Comparison of ENCODE assay signal across 12 cellular contexts in genomic region chr5:181164076-181164952, GRCh38. TPM values are rescaled to one million over a fixed set of nuclear protein-coding genes. Genes with fewer than 3 reads are reported as not detected.
DNase-seq lines count a peak whose midpoint lies in the region; ATAC-seq and TF ChIP-seq lines count a peak whose summit lies in the region.
"Had no signal": no experiment of that assay in that cellular context is flagged by ENCODE, and none has a peak within 500 bp of the region (broad histone marks: within the 10 kb centered on the region; RNA-seq: fewer than 3 reads in every experiment).

No MANE protein-coding gene starts in this region.

- H3K36me3 ChIP-seq in Caco-2 (ENCODE audit: control insufficient read depth, insufficient read depth, low read length): no peaks in the 10 kb centered on the region
- H3K36me3 ChIP-seq: thoracic aorta had no signal

- DNase-seq in activated naive CD4-positive, alpha-beta T cell treated with Interleukin-2 at 50 U/mL for 16 hours: peak; percentile 30
- DNase-seq in activated naive CD4-positive, alpha-beta T cell treated with anti-CD3 and anti-CD28 coated beads, Interleukin-2, amount 50 U/mL, for 16 hours: no peak
- peak; percentile 76 for DNase-seq in UCSD-AML1 (lab: John Stamatoyannopoulos, UW; ENCODE audit: unreplicated experiment)
- peak; percentile 20 for DNase-seq in fibroblast of the conjunctiva (ENCODE audit: low read depth)
- DNase-seq in stimulated activated naive CD8-positive, alpha-beta T cell treated with anti-CD3 and anti-CD28 coated beads, Interleukin-15, Interleukin-2, amounts not matched to agents 100 U/mL and 50 U/mL, for 24 hours: peak; percentile 63
- no peak for DNase-seq in Caco-2
- DNase-seq in NCI-H2081 treated with DMSO at 0.1 percent for 48 hours (lab: John Stamatoyannopoulos, UW): no peak
- DNase-seq: small intestine had no signal

- no peaks in the 10 kb centered on the region for H3K27me3 ChIP-seq in Caco-2 (replicated peaks; ENCODE audit: control insufficient read depth, insufficient read depth, low read length)

- ATAC-seq in stimulated activated naive CD8-positive, alpha-beta T cell treated with anti-CD3 and anti-CD28 coated beads, Interleukin-15, Interleukin-2, amounts not matched to agents 100 U/mL and 50 U/mL, for 24 hours: peak; percentile 15
- ATAC-seq in GM18873 (IDR thresholded peaks at IDR 0.05; ENCODE audit: low FRiP score, unreplicated experiment): no peak
- ATAC-seq: left lobe of liver had no signal

- peaks cover 5% of the 10 kb centered on the region for H3K36me3 Mint-ChIP-seq in Caco-2 (ENCODE audit: insufficient read depth, unreplicated experiment)

- H3K4me3 Mint-ChIP-seq in Caco-2 (ENCODE audit: unreplicated experiment): no peak overlapping the region

- POLR2A ChIA-PET in Caco-2 (lab: Charles Lee): no interaction called here

- H3K9me3 ChIP-seq in Caco-2: no peaks in the 10 kb centered on the region
- H3K9me3 ChIP-seq: thoracic aorta had no signal

- no peak overlapping the region for H3K27ac Mint-ChIP-seq in Caco-2 (ENCODE audit: unreplicated experiment)

- H3K9me3 Mint-ChIP-seq in Caco-2 (ENCODE audit: unreplicated experiment): no peaks in the 10 kb centered on the region

- peaks cover 3% of the 10 kb centered on the region for H3K27me3 Mint-ChIP-seq in Caco-2 (ENCODE audit: insufficient read depth, unreplicated experiment)

- H3K4me1 Mint-ChIP-seq in Caco-2 (ENCODE audit: low read depth, unreplicated experiment): peaks cover 10% of the 10 kb centered on the region

- H3K4me1 ChIP-seq in Caco-2: peaks cover 15% of the 10 kb centered on the region

- CTCF ChIA-PET in Caco-2 (lab: Charles Lee): no interaction called here

- intact Hi-C loops in Caco-2 (cut with micrococcal nuclease; ENCODE audit: unreplicated experiment): no loop called here

- H3K4me3 ChIP-seq in Caco-2 (ENCODE audit: low read depth, low read length): no peak overlapping the region
- H3K4me3 ChIP-seq: coronary artery, thoracic aorta had no signal

- no TSS peak for BruUV-seq in Caco-2 (replicated peaks; lab: Mats Ljungman, UMichigan)

- no peak for TF ChIP-seq CTCF in Caco-2 (IDR thresholded peaks at IDR 0.05; ENCODE audit: insufficient read depth in 1 of 2, low read depth in 1 of 2, low read length in 1 of 2, severe bottlenecking in 1 of 2, unreplicated experiment in 1 of 2)

RNA-seq across cellular contexts. Expression of gene OR2V2, which starts 16.9 kb away (rescaled TPM):
- total RNA-seq in Caco-2 (2022): not detected in 2 replicates
- total RNA-seq: left lobe of liver, thoracic aorta had no signal

RNA-seq across cellular contexts. Expression of gene OR2V1, which starts 33.3 kb away (rescaled TPM):
- total RNA-seq in Caco-2 (2022): not detected in 2 replicates
- total RNA-seq: left lobe of liver, thoracic aorta had no signal

RNA-seq across cellular contexts. Expression of gene TRIM7, which starts 40.7 kb away (rescaled TPM):
- total RNA-seq in Caco-2 (2022): 0.86 and 1.0 TPM in 2 replicates

RNA-seq across cellular contexts. Expression of gene TRIM41, which starts 58.8 kb away (rescaled TPM):
- 23.6 and 28.7 TPM in 2 replicates for total RNA-seq in Caco-2 (2022)

Comparison
In these comparisons a context has a peak if more than half of its experiments do, and no peak if none do; other contexts are left out.
1. DNase-seq: peak in activated naive CD4-positive, alpha-beta T cell treated with Interleukin-2 at 50 U/mL for 16 hours (single experiment), UCSD-AML1 (single experiment), fibroblast of the conjunctiva (single experiment) and stimulated activated naive CD8-positive, alpha-beta T cell treated with anti-CD3 and anti-CD28 coated beads, Interleukin-15, Interleukin-2, amounts not matched to agents 100 U/mL and 50 U/mL, for 24 hours (single experiment); none in activated naive CD4-positive, alpha-beta T cell treated with anti-CD3 and anti-CD28 coated beads, Interleukin-2, amount 50 U/mL, for 16 hours (single experiment), Caco-2 (0 of 2) and NCI-H2081 treated with DMSO at 0.1 percent for 48 hours (single experiment).